ENCODE assay signal across 1 cellular context in genomic region chrX:154398668-154399526, GRCh38.
TF ChIP-seq lines count a peak whose summit lies in the region.

No MANE protein-coding gene starts in this region.

TF ChIP-seq in K562, 482 proteins besides CTCF, POLR2A, EP300 and RAD21 (continued from another document and continues in another):
- TF ChIP-seq AFF1 (IDR thresholded peaks at IDR 0.05; ENCODE audit: low read depth in 1 of 2, partially characterized antibody in 2 of 2) (peak in 1 of 2 experiments; percentile 14), ZNF277 (CRISPR knock-in tag; IDR thresholded peaks at IDR 0.05; ENCODE audit: borderline replicate concordance) (no peak), BACH1 (tag; IDR thresholded peaks at IDR 0.05) (0 out of 2 replicates have a peak, but pooled peaks have one; percentile 11), ZNF740 (CRISPR knock-in tag; IDR thresholded peaks at IDR 0.05) (no peak), ZNF740 (tag; IDR thresholded peaks at IDR 0.05) (no peak), CREBBP (IDR thresholded peaks at IDR 0.05; ENCODE audit: low read depth, low read length) (no peak), TOE1 (IDR thresholded peaks at IDR 0.05; ENCODE audit: borderline replicate concordance) (no peak; the same call in 1 of the 2 replicates), TOE1 (CRISPR knock-in tag; IDR thresholded peaks at IDR 0.05; ENCODE audit: borderline replicate concordance, low read depth) (no peak), NR3C1 (CRISPR knock-in tag; IDR thresholded peaks at IDR 0.05) (no peak), NRF1 (conservative IDR thresholded peaks at IDR 0.05 in 1 of 2, IDR thresholded peaks at IDR 0.05 in 1 of 2) (no peak), ZSCAN29 (IDR thresholded peaks at IDR 0.05) (no peak), SMAD3 (CRISPR knock-in tag; conservative IDR thresholded peaks at IDR 0.05) (no peak), NR2C1 (IDR thresholded peaks at IDR 0.05) (no peak), NR2C1 (tag; IDR thresholded peaks at IDR 0.05) (no peak), SIN3B (IDR thresholded peaks at IDR 0.05; ENCODE audit: low read depth) (no peak), BRCA1 (IDR thresholded peaks at IDR 0.05) (no peak), BRCA1 (CRISPR knock-in tag; IDR thresholded peaks at IDR 0.05) (no peak), E2F3 (CRISPR knock-in tag; IDR thresholded peaks at IDR 0.05) (no peak), ZKSCAN3 (CRISPR knock-in tag; IDR thresholded peaks at IDR 0.05) (no peak), PHTF2 (CRISPR knock-in tag; IDR thresholded peaks at IDR 0.05) (no peak), PHB2 (IDR thresholded peaks at IDR 0.05; ENCODE audit: low read depth) (no peak), HEY1 (CRISPR knock-in tag; IDR thresholded peaks at IDR 0.05; ENCODE audit: borderline replicate concordance) (no peak), MLLT1 (IDR thresholded peaks at IDR 0.05) (no peak), FOXO4 (CRISPR knock-in tag; IDR thresholded peaks at IDR 0.05) (no peak)
- TF ChIP-seq, protein P1, sequence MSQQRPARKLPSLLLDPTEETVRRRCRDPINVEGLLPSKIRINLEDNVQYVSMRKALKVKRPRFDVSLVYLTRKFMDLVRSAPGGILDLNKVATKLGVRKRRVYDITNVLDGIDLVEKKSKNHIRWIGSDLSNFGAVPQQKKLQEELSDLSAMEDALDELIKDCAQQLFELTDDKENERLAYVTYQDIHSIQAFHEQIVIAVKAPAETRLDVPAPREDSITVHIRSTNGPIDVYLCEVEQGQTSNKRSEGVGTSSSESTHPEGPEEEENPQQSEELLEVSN (IDR thresholded peaks at IDR 0.05; ENCODE audit: borderline replicate concordance in 1 of 2, extremely low read depth in 1 of 2, insufficient read depth in 1 of 2, insufficient read length in 1 of 2, low read depth in 1 of 2, low read length in 1 of 2, poor library complexity in 1 of 2, severe bottlenecking in 1 of 2) = peak in 1 of 2 experiments; percentile 72
- TF ChIP-seq, protein P2, sequence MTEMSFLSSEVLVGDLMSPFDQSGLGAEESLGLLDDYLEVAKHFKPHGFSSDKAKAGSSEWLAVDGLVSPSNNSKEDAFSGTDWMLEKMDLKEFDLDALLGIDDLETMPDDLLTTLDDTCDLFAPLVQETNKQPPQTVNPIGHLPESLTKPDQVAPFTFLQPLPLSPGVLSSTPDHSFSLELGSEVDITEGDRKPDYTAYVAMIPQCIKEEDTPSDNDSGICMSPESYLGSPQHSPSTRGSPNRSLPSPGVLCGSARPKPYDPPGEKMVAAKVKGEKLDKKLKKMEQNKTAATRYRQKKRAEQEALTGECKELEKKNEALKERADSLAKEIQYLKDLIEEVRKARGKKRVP (CRISPR knock-in tag; IDR thresholded peaks at IDR 0.05) = no peak
- TF ChIP-seq, protein P3, sequence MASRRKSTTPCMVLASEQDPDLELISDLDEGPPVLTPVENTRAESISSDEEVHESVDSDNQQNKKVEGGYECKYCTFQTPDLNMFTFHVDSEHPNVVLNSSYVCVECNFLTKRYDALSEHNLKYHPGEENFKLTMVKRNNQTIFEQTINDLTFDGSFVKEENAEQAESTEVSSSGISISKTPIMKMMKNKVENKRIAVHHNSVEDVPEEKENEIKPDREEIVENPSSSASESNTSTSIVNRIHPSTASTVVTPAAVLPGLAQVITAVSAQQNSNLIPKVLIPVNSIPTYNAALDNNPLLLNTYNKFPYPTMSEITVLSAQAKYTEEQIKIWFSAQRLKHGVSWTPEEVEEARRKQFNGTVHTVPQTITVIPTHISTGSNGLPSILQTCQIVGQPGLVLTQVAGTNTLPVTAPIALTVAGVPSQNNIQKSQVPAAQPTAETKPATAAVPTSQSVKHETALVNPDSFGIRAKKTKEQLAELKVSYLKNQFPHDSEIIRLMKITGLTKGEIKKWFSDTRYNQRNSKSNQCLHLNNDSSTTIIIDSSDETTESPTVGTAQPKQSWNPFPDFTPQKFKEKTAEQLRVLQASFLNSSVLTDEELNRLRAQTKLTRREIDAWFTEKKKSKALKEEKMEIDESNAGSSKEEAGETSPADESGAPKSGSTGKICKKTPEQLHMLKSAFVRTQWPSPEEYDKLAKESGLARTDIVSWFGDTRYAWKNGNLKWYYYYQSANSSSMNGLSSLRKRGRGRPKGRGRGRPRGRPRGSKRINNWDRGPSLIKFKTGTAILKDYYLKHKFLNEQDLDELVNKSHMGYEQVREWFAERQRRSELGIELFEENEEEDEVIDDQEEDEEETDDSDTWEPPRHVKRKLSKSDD (conservative IDR thresholded peaks at IDR 0.05; ENCODE audit: low read length) = no peak
- TF ChIP-seq, protein P4, sequence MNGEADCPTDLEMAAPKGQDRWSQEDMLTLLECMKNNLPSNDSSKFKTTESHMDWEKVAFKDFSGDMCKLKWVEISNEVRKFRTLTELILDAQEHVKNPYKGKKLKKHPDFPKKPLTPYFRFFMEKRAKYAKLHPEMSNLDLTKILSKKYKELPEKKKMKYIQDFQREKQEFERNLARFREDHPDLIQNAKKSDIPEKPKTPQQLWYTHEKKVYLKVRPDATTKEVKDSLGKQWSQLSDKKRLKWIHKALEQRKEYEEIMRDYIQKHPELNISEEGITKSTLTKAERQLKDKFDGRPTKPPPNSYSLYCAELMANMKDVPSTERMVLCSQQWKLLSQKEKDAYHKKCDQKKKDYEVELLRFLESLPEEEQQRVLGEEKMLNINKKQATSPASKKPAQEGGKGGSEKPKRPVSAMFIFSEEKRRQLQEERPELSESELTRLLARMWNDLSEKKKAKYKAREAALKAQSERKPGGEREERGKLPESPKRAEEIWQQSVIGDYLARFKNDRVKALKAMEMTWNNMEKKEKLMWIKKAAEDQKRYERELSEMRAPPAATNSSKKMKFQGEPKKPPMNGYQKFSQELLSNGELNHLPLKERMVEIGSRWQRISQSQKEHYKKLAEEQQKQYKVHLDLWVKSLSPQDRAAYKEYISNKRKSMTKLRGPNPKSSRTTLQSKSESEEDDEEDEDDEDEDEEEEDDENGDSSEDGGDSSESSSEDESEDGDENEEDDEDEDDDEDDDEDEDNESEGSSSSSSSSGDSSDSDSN (IDR thresholded peaks at IDR 0.05; ENCODE audit: borderline replicate concordance in 1 of 2, low read depth in 2 of 2, low read length in 2 of 2) = no peak
- TF ChIP-seq, protein P5, sequence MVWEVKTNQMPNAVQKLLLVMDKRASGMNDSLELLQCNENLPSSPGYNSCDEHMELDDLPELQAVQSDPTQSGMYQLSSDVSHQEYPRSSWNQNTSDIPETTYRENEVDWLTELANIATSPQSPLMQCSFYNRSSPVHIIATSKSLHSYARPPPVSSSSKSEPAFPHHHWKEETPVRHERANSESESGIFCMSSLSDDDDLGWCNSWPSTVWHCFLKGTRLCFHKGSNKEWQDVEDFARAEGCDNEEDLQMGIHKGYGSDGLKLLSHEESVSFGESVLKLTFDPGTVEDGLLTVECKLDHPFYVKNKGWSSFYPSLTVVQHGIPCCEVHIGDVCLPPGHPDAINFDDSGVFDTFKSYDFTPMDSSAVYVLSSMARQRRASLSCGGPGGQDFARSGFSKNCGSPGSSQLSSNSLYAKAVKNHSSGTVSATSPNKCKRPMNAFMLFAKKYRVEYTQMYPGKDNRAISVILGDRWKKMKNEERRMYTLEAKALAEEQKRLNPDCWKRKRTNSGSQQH (CRISPR knock-in tag; IDR thresholded peaks at IDR 0.05) = no peak; the same call in 1 of the 2 replicates
- TF ChIP-seq, protein P6, sequence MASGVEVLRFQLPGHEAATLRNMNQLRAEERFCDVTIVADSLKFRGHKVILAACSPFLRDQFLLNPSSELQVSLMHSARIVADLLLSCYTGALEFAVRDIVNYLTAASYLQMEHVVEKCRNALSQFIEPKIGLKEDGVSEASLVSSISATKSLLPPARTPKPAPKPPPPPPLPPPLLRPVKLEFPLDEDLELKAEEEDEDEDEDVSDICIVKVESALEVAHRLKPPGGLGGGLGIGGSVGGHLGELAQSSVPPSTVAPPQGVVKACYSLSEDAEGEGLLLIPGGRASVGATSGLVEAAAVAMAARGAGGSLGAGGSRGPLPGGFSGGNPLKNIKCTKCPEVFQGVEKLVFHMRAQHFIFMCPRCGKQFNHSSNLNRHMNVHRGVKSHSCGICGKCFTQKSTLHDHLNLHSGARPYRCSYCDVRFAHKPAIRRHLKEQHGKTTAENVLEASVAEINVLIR (CRISPR knock-in tag; IDR thresholded peaks at IDR 0.05) = no peak
- TF ChIP-seq, protein P7, sequence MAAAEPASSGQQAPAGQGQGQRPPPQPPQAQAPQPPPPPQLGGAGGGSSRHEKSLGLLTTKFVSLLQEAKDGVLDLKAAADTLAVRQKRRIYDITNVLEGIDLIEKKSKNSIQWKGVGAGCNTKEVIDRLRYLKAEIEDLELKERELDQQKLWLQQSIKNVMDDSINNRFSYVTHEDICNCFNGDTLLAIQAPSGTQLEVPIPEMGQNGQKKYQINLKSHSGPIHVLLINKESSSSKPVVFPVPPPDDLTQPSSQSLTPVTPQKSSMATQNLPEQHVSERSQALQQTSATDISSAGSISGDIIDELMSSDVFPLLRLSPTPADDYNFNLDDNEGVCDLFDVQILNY (CRISPR knock-in tag; IDR thresholded peaks at IDR 0.05) = no peak
- TF ChIP-seq, protein P8, sequence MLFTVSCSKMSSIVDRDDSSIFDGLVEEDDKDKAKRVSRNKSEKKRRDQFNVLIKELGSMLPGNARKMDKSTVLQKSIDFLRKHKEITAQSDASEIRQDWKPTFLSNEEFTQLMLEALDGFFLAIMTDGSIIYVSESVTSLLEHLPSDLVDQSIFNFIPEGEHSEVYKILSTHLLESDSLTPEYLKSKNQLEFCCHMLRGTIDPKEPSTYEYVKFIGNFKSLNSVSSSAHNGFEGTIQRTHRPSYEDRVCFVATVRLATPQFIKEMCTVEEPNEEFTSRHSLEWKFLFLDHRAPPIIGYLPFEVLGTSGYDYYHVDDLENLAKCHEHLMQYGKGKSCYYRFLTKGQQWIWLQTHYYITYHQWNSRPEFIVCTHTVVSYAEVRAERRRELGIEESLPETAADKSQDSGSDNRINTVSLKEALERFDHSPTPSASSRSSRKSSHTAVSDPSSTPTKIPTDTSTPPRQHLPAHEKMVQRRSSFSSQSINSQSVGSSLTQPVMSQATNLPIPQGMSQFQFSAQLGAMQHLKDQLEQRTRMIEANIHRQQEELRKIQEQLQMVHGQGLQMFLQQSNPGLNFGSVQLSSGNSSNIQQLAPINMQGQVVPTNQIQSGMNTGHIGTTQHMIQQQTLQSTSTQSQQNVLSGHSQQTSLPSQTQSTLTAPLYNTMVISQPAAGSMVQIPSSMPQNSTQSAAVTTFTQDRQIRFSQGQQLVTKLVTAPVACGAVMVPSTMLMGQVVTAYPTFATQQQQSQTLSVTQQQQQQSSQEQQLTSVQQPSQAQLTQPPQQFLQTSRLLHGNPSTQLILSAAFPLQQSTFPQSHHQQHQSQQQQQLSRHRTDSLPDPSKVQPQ (CRISPR knock-in tag; IDR thresholded peaks at IDR 0.05; ENCODE audit: borderline replicate concordance) = no peak
